ENCODE assay signal across 1 cellular context in genomic region chr12:31750747-31751039, GRCh38.
TF ChIP-seq lines count a peak whose summit lies in the region.

No MANE protein-coding gene starts in this region.

TF ChIP-seq in WTC11, 78 proteins besides CTCF, POLR2A, EP300 and RAD21 (continued from another document):
- no peak for TF ChIP-seq SMAD4 (CRISPR knock-in tag; IDR thresholded peaks at IDR 0.05)
- no peak for TF ChIP-seq NFE2L1 (CRISPR knock-in tag; IDR thresholded peaks at IDR 0.05)
- TF ChIP-seq RELA (CRISPR knock-in tag; IDR thresholded peaks at IDR 0.05; ENCODE audit: borderline replicate concordance), result no peak
- TF ChIP-seq USF1 (CRISPR knock-in tag; IDR thresholded peaks at IDR 0.05), result no peak
- TF ChIP-seq ZNF423 (CRISPR knock-in tag; IDR thresholded peaks at IDR 0.05), result no peak
